In the genomic region with DNA sequence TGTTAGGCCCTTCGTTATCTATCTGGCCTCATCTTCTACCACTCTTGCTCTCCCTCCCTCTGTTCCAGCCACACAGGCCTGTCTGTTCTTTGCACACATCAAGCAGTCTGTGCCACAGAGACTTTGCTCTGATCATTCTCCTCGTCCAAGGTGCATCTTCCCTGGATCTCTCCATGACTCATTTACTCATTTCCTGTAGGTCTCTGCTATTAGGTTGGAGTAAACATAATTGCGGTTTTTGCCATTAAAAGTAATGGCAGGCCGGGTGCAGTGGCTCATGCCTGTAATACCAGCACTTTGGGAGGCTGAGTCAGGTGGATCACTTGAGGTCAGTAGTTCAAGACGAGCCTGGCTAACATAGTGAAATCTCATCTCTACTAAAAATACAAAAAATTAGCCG, we compare ENCODE assay signal across 17 cellular contexts. TPM values are rescaled to one million over a fixed set of nuclear protein-coding genes. Genes with fewer than 3 reads are reported as not detected.
A peak's percentile ranks its signal among the peaks of the same experiment; 100 is the strongest.
DNase-seq lines count a peak whose midpoint lies in the region; FAIRE-seq and TF ChIP-seq lines count a peak whose summit lies in the region.
"Had no signal": no experiment of that assay in that cellular context is flagged by ENCODE, and none has a peak within 500 bp of the region (broad histone marks: within the 10 kb centered on the region; RNA-seq: fewer than 3 reads in every experiment).

No MANE protein-coding gene starts in this region.

- no peaks in the 10 kb centered on the region for H3K4me1 ChIP-seq in breast epithelium
- peaks cover 3% of the 10 kb centered on the region for H3K4me1 ChIP-seq in endothelial cell of umbilical vein (ENCODE audit: control insufficient read depth, extremely low read depth, insufficient read depth, low read length)

- no peak overlapping the region for H3K9ac ChIP-seq in endothelial cell of umbilical vein (replicated peaks; ENCODE audit: extremely low read depth, insufficient read depth, low read length)

- peaks cover 3% of the 10 kb centered on the region for H3K27me3 Mint-ChIP-seq in MCF 10A (ENCODE audit: insufficient read depth, unreplicated experiment)
- H3K27me3 Mint-ChIP-seq: activated naive CD8-positive, alpha-beta T cell treated with anti-CD3 and anti-CD28 coated beads, Interleukin-2, amount 50 U/mL, for 24 hours; CD4-positive, CD25-positive, alpha-beta regulatory T cell; T-cell had no signal

- no peaks in the 10 kb centered on the region for H3K9me3 ChIP-seq in breast epithelium
- H3K9me3 ChIP-seq in endothelial cell of umbilical vein (replicated peaks; ENCODE audit: control insufficient read depth, insufficient read depth, low read length): no peaks in the 10 kb centered on the region

- H3K9me1 ChIP-seq in endothelial cell of umbilical vein (replicated peaks; ENCODE audit: control insufficient read depth, extremely low read depth, insufficient read depth, low read length): no peaks in the 10 kb centered on the region

- no peaks in the 10 kb centered on the region for H3K9me3 Mint-ChIP-seq in MCF 10A (ENCODE audit: unreplicated experiment)
- H3K9me3 Mint-ChIP-seq: activated naive CD8-positive, alpha-beta T cell treated with anti-CD3 and anti-CD28 coated beads, Interleukin-2, amount 50 U/mL, for 24 hours; nephron progenitor cell; T-cell had no signal

- TF ChIP-seq POLR2A in breast epithelium (IDR thresholded peaks at IDR 0.05) (no peak), endothelial cell of umbilical vein (IDR thresholded peaks at IDR 0.05; ENCODE audit: low read depth, low read length) (no peak)

- H3K4me1 Mint-ChIP-seq in MCF 10A (ENCODE audit: insufficient read depth, unreplicated experiment): peaks cover 13% of the 10 kb centered on the region
- H3K4me1 Mint-ChIP-seq: activated naive CD8-positive, alpha-beta T cell treated with anti-CD3 and anti-CD28 coated beads, Interleukin-2, amount 50 U/mL, for 24 hours; CD4-positive, CD25-positive, alpha-beta regulatory T cell; T-cell had no signal

- H3K36me3 ChIP-seq in breast epithelium (no peaks in the 10 kb centered on the region), endothelial cell of umbilical vein (ENCODE audit: control insufficient read depth in 2 of 2, extremely low read depth in 1 of 2, insufficient read depth in 2 of 2, low read length in 2 of 2) (no peaks in the 10 kb centered on the region)

- H3K27ac ChIP-seq in breast epithelium: no peak overlapping the region
- H3K27ac ChIP-seq in endothelial cell of umbilical vein (ENCODE audit: insufficient read depth, low read depth, low read length): no peak overlapping the region

- intact Hi-C loops in MCF 10A (cut with micrococcal nuclease): no loop called here
- intact Hi-C loops in breast epithelium (cut with DNase I; ENCODE audit: low total_unique reads): loop anchor here (5.0 kb wide), 1 partner anchor 297 kb away; no protein-coding TSS in a partner anchor
- intact Hi-C loops in endothelial cell of umbilical vein (cut with micrococcal nuclease): no loop called here

- peak; percentile 66 for DNase-seq in MCF 10A (ENCODE audit: unreplicated experiment)
- DNase-seq in breast epithelium (ENCODE audit: low spot score in 2 of 2): no peak
- peak; percentile 79 for DNase-seq in RCC 7860 (ENCODE audit: low spot score)
- no peak for DNase-seq in endothelial cell of umbilical vein (ENCODE audit: low read depth, low spot score)
- peak; percentile 86 for DNase-seq in renal cortical epithelial cell (ENCODE audit: low read depth)
- no peak for DNase-seq in mucosa of gallbladder (ENCODE audit: low spot score)
- DNase-seq in anterior cingulate cortex (lab: John Stamatoyannopoulos, UW): no peak
- no peak for DNase-seq in SIG-M5 treated with dmso at 0.1 percent for 504 hours (lab: John Stamatoyannopoulos, UW; ENCODE audit: unreplicated experiment)
- DNase-seq: 8988T; activated naive CD8-positive, alpha-beta T cell treated with anti-CD3 and anti-CD28 coated beads, Interleukin-2, amount 50 U/mL, for 24 hours; CD4-positive, CD25-positive, alpha-beta regulatory T cell; NCI-H1048; NCI-H748 treated with DMSO at 0.1 percent for 48 hours; nephron progenitor cell; stimulated activated naive CD8-positive, alpha-beta T cell treated with anti-CD3 and anti-CD28 coated beads, Interleukin-15, Interleukin-2, amounts not matched to agents 100 U/mL and 50 U/mL, for 24 hours; T-cell had no signal

- H3K4me3 ChIP-seq in breast epithelium (no peak overlapping the region), endothelial cell of umbilical vein (replicated peaks in 1 of 3; ENCODE audit: insufficient read depth in 1 of 3, low read depth in 1 of 3, low read length in 3 of 3) (no peak overlapping the region)

- H3K36me3 Mint-ChIP-seq in MCF 10A (ENCODE audit: insufficient read depth, unreplicated experiment): no peaks in the 10 kb centered on the region

- no peaks in the 10 kb centered on the region for H4K20me1 ChIP-seq in endothelial cell of umbilical vein (replicated peaks; ENCODE audit: control insufficient read depth, extremely low read depth, insufficient read depth, low read length)

- H3K27me3 ChIP-seq in breast epithelium (no peaks in the 10 kb centered on the region), endothelial cell of umbilical vein (ENCODE audit: control insufficient read depth in 2 of 2, insufficient read depth in 2 of 2, low read length in 2 of 2) (no peaks in the 10 kb centered on the region)

- POLR2A ChIA-PET in MCF 10A (lab: Yijun Ruan, JAX) (no interaction called here), endothelial cell of umbilical vein (lab: Charles Lee) (no interaction called here)

- BruUV-seq in MCF 10A (replicated peaks; lab: Mats Ljungman, UMichigan): no TSS peak
- BruUV-seq in endothelial cell of umbilical vein (replicated peaks; lab: Mats Ljungman, UMichigan): no TSS peak

- H3K4me3 Mint-ChIP-seq in MCF 10A (ENCODE audit: unreplicated experiment): no peak overlapping the region
- H3K4me3 Mint-ChIP-seq: activated naive CD8-positive, alpha-beta T cell treated with anti-CD3 and anti-CD28 coated beads, Interleukin-2, amount 50 U/mL, for 24 hours; CD4-positive, CD25-positive, alpha-beta regulatory T cell; nephron progenitor cell; T-cell had no signal

- no peak overlapping the region for H3K4me2 ChIP-seq in endothelial cell of umbilical vein (ENCODE audit: insufficient read depth, low read length)

- no peak for TF ChIP-seq CTCF in MCF 10A (IDR thresholded peaks at IDR 0.05; ENCODE audit: unreplicated experiment)
- no peak for TF ChIP-seq CTCF in breast epithelium (IDR thresholded peaks at IDR 0.05)
- no peak for TF ChIP-seq CTCF in endothelial cell of umbilical vein (IDR thresholded peaks at IDR 0.05; ENCODE audit: extremely low read depth in 1 of 2, insufficient read depth in 1 of 2, low read depth in 1 of 2, low read length in 2 of 2)

- no peaks in the 10 kb centered on the region for H3K79me2 ChIP-seq in endothelial cell of umbilical vein (ENCODE audit: control insufficient read depth, insufficient read depth, low read length)

- no peak overlapping the region for H3K27ac Mint-ChIP-seq in MCF 10A (ENCODE audit: low read depth, unreplicated experiment)
- H3K27ac Mint-ChIP-seq: activated naive CD8-positive, alpha-beta T cell treated with anti-CD3 and anti-CD28 coated beads, Interleukin-2, amount 50 U/mL, for 24 hours; CD4-positive, CD25-positive, alpha-beta regulatory T cell; nephron progenitor cell; T-cell had no signal

- CTCF ChIA-PET in MCF 10A (lab: Yijun Ruan, JAX): no interaction called here
- CTCF ChIA-PET in endothelial cell of umbilical vein (lab: Charles Lee): no interaction called here

- peak; percentile 91 for FAIRE-seq in RCC 7860 (lab: Jason Lieb, UNC)
- peak; percentile 66 for FAIRE-seq in endothelial cell of umbilical vein (lab: Jason Lieb, UNC)

- no peak overlapping the region for H2AFZ ChIP-seq in endothelial cell of umbilical vein (ENCODE audit: low read depth, low read length)

- dilution Hi-C loops in endothelial cell of umbilical vein (cut with MboI; ENCODE audit: extremely low pct_ligation_motif_present, low sequenced_read_pairs): no loop called here

RNA-seq across cellular contexts. Expression of a gene that starts 9.5 kb away (rescaled TPM):
- not detected in 2 replicates for total RNA-seq in MCF 10A (2022)
- not detected for total RNA-seq in breast epithelium
- not detected in 2 replicates for total RNA-seq in endothelial cell of umbilical vein
- not detected in 2 replicates for polyA plus RNA-seq in endothelial cell of umbilical vein
- not detected in 2 replicates for polyA plus RNA-seq in endothelial cell of umbilical vein (2011; cell fraction: cytosol; rRNA removed)
- polyA plus RNA-seq in endothelial cell of umbilical vein (2011; cell fraction: nucleus; rRNA removed): not detected in 2 replicates
- polyA plus RNA-seq in endothelial cell of umbilical vein (2012): not detected in 2 replicates
- not detected in 2 replicates for polyA minus RNA-seq in endothelial cell of umbilical vein
- polyA minus RNA-seq in endothelial cell of umbilical vein (2011; cell fraction: cytosol; rRNA and poly(A)+ RNA removed): not detected
- polyA minus RNA-seq in endothelial cell of umbilical vein (2011; cell fraction: nucleus; rRNA and poly(A)+ RNA removed): not detected in 2 replicates
- not detected in 2 replicates for total RNA-seq in renal cortical epithelial cell
- not detected for total RNA-seq in mucosa of gallbladder
- total RNA-seq: CD4-positive, CD25-positive, alpha-beta regulatory T cell; T-cell; ureter had no signal
- polyA plus RNA-seq: CD4-positive, CD25-positive, alpha-beta regulatory T cell had no signal

RNA-seq across cellular contexts. Expression of a gene that starts 54.0 kb away (rescaled TPM):
- total RNA-seq in MCF 10A (2022): 117 and 123 TPM in 2 replicates
- total RNA-seq in breast epithelium: 10 to 100 TPM; 61.9 to 62.9 (median 62.2) TPM
- 68.7 and 69.4 TPM in 2 replicates for total RNA-seq in endothelial cell of umbilical vein
- polyA plus RNA-seq in endothelial cell of umbilical vein: 11.6 and 16.9 TPM in 2 replicates
- polyA plus RNA-seq in endothelial cell of umbilical vein (2011; cell fraction: cytosol; rRNA removed): 51.3 and 58.8 TPM in 2 replicates
- 17.3 and 22.5 TPM in 2 replicates for polyA plus RNA-seq in endothelial cell of umbilical vein (2011; cell fraction: nucleus; rRNA removed)
- 54.0 and 88.4 TPM in 2 replicates for polyA plus RNA-seq in endothelial cell of umbilical vein (2012)
- 13.8 and 14.6 TPM in 2 replicates for polyA minus RNA-seq in endothelial cell of umbilical vein
- 13.0 TPM for polyA minus RNA-seq in endothelial cell of umbilical vein (2011; cell fraction: cytosol; rRNA and poly(A)+ RNA removed)
- polyA minus RNA-seq in endothelial cell of umbilical vein (2011; cell fraction: nucleus; rRNA and poly(A)+ RNA removed): 3.3 and 4.3 TPM in 2 replicates
- 68.6 and 103 TPM in 2 replicates for total RNA-seq in renal cortical epithelial cell
- 48.3 TPM for total RNA-seq in mucosa of gallbladder

RNA-seq across cellular contexts. Expression of a gene that starts 54.1 kb away (rescaled TPM):
- total RNA-seq in MCF 10A (2022): 29.2 and 36.7 TPM in 2 replicates
- total RNA-seq in breast epithelium: 10 to 100 TPM; 37.4 to 56.2 (median 47.9) TPM
- total RNA-seq in endothelial cell of umbilical vein: 27.1 and 34.7 TPM in 2 replicates
- polyA plus RNA-seq in endothelial cell of umbilical vein: 21.2 and 28.6 TPM in 2 replicates
- polyA plus RNA-seq in endothelial cell of umbilical vein (2011; cell fraction: cytosol; rRNA removed): 8.6 and 9.0 TPM in 2 replicates
- polyA plus RNA-seq in endothelial cell of umbilical vein (2011; cell fraction: nucleus; rRNA removed): 77.3 and 82.2 TPM in 2 replicates
- 8.2 and 8.7 TPM in 2 replicates for polyA plus RNA-seq in endothelial cell of umbilical vein (2012)
- 78.3 and 88.7 TPM in 2 replicates for polyA minus RNA-seq in endothelial cell of umbilical vein
- polyA minus RNA-seq in endothelial cell of umbilical vein (2011; cell fraction: cytosol; rRNA and poly(A)+ RNA removed): 17.6 TPM
- polyA minus RNA-seq in endothelial cell of umbilical vein (2011; cell fraction: nucleus; rRNA and poly(A)+ RNA removed): 167 and 237 TPM in 2 replicates
- total RNA-seq in renal cortical epithelial cell: 8.2 and 14.5 TPM in 2 replicates
- 33.0 TPM for total RNA-seq in mucosa of gallbladder

Comparison
In these comparisons a context has a peak if more than half of its experiments do, and no peak if none do; other contexts are left out.
1. DNase-seq: peak in MCF 10A (single experiment), RCC 7860 (single experiment) and renal cortical epithelial cell (single experiment); none in breast epithelium (0 of 2), endothelial cell of umbilical vein (single experiment), mucosa of gallbladder (single experiment), anterior cingulate cortex (0 of 58) and SIG-M5 treated with dmso at 0.1 percent for 504 hours (single experiment).